Comparison of ENCODE assay signal across 8 cellular contexts in genomic region chr13:60654405-60654804, GRCh38.
DNase-seq lines count a peak whose midpoint lies in the region; ATAC-seq and TF ChIP-seq lines count a peak whose summit lies in the region.

No MANE protein-coding gene starts in this region.

- H3K27me3 ChIP-seq in DND-41 (ENCODE audit: insufficient read depth, low read length, poor library complexity), result no peaks in the 10 kb centered on the region
- H3K27me3 ChIP-seq in Loucy (ENCODE audit: insufficient read depth, low read length, poor library complexity, severe bottlenecking), result no peaks in the 10 kb centered on the region

- TF ChIP-seq CTCF in DND-41 (IDR thresholded peaks at IDR 0.05; ENCODE audit: borderline replicate concordance, extremely low read depth, low read length, poor library complexity, severe bottlenecking) (peak; percentile 34), Loucy (conservative IDR thresholded peaks at IDR 0.05; ENCODE audit: low read length) (peak; percentile 58), choroid plexus epithelial cell (conservative IDR thresholded peaks at IDR 0.05; ENCODE audit: low read depth, low read length) (peak; percentile 49)

- no peaks in the 10 kb centered on the region for H3F3A ChIP-seq in Loucy (ENCODE audit: low read depth)

- H3K9ac ChIP-seq in DND-41 (ENCODE audit: low read depth, low read length) (no peak overlapping the region), Loucy (ENCODE audit: low read depth, low read length, poor library complexity, severe bottlenecking) (no peak overlapping the region)

- ATAC-seq in DND-41 (ENCODE audit: insufficient read depth, low read depth) (no peak), GM21515 (IDR thresholded peaks at IDR 0.05; ENCODE audit: unreplicated experiment) (no peak)

- H3K79me2 ChIP-seq in DND-41 (ENCODE audit: insufficient read depth, low read length), result no peaks in the 10 kb centered on the region
- no peaks in the 10 kb centered on the region for H3K79me2 ChIP-seq in Loucy (ENCODE audit: insufficient read depth, low read length)

- no peak overlapping the region for H3K27ac ChIP-seq in DND-41 (ENCODE audit: low read length)

- H3K4me1 ChIP-seq in DND-41 (ENCODE audit: insufficient read depth, low read length), result no peaks in the 10 kb centered on the region
- no peaks in the 10 kb centered on the region for H3K4me1 ChIP-seq in Loucy (ENCODE audit: insufficient read depth, low read length, poor library complexity, severe bottlenecking)

- no peak overlapping the region for H3K4me2 ChIP-seq in DND-41 (ENCODE audit: insufficient read depth, low read length)
- no peak overlapping the region for H3K4me2 ChIP-seq in Loucy (ENCODE audit: low read depth, low read length, poor library complexity, severe bottlenecking)

- H3K9me3 ChIP-seq in DND-41 (ENCODE audit: insufficient read depth, low read length, severe bottlenecking), result no peaks in the 10 kb centered on the region
- no peaks in the 10 kb centered on the region for H3K9me3 ChIP-seq in Loucy (ENCODE audit: insufficient read depth, low read depth, low read length)

- H3K9me2 ChIP-seq in Loucy (replicated peaks; ENCODE audit: low read depth, low read length), result no peaks in the 10 kb centered on the region

- H2AFZ ChIP-seq in DND-41 (ENCODE audit: low read depth, low read length) (no peak overlapping the region), Loucy (ENCODE audit: low read length) (no peak overlapping the region)

- DNase-seq in DND-41, result peak; percentile 12
- peak; percentile 22 for DNase-seq in choroid plexus epithelial cell (ENCODE audit: low read depth)
- DNase-seq in midbrain (lab: John Stamatoyannopoulos, UW), result peak; percentile 40
- no peak for DNase-seq in stimulated activated CD8-positive, alpha-beta memory T cell treated with anti-CD3 and anti-CD28 coated beads, Interleukin-4, amount 100 ng/mL, for 48 hours
- DNase-seq in activated naive CD4-positive, alpha-beta T cell (lab: John Stamatoyannopoulos, UW), result no peak
- no peak for DNase-seq in NCI-H2196 (lab: John Stamatoyannopoulos, UW; ENCODE audit: unreplicated experiment)

- H3K36me3 ChIP-seq in DND-41 (ENCODE audit: insufficient read depth, low read length) (no peaks in the 10 kb centered on the region), Loucy (ENCODE audit: insufficient read depth, low read length) (no peaks in the 10 kb centered on the region)

- H4K20me1 ChIP-seq in DND-41 (ENCODE audit: insufficient read depth, low read length) (no peaks in the 10 kb centered on the region), Loucy (ENCODE audit: insufficient read depth, low read length, poor library complexity, severe bottlenecking) (no peaks in the 10 kb centered on the region)

- H3K4me3 ChIP-seq in DND-41 (ENCODE audit: low read depth in 1 of 2, low read length in 2 of 2) (no peak overlapping the region), Loucy (ENCODE audit: low read length, poor library complexity, severe bottlenecking) (no peak overlapping the region), choroid plexus epithelial cell (ENCODE audit: low read depth, low read length) (no peak overlapping the region)

Comparison
In these comparisons a context has a peak if more than half of its experiments do, and no peak if none do; other contexts are left out.
1. DNase-seq: peak in DND-41 (single experiment), choroid plexus epithelial cell (single experiment) and midbrain (single experiment); none in stimulated activated CD8-positive, alpha-beta memory T cell treated with anti-CD3 and anti-CD28 coated beads, Interleukin-4, amount 100 ng/mL, for 48 hours (single experiment), activated naive CD4-positive, alpha-beta T cell (0 of 4) and NCI-H2196 (single experiment).
2. Peak in every context shown above with its lines, with median percentiles within 50 percentile points of each other: CTCF ChIP-seq.